In the genomic region with DNA sequence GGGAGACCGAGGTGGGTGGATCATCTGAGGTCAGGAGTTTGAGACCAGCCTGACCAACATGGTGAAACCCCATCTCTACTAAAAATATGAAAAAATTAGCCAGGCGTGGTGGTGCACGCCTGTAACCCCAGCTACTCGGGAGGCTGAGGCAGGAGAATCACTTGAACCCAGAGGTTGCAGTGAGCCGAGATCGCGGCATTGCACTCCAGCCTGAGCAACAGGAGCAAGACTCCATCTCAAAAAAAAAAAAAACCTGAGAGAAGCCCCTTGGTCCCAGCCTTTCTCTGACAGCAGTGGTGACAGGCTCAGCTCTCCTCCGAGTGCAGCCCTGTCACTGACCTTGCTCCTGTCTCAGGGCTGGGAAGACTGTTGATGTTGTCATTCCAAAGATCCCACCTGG, we compare ENCODE assay signal across 8 cellular contexts. TPM values are rescaled to one million over a fixed set of nuclear protein-coding genes. Genes with fewer than 3 reads are reported as not detected.
DNase-seq lines count a peak whose midpoint lies in the region; ATAC-seq, FAIRE-seq and TF ChIP-seq lines count a peak whose summit lies in the region.
"Not testable (repeated sequence)": the region's sequence is repeated elsewhere in the genome, so short reads cannot be mapped to it uniquely, and the experiment has no call there.

No MANE protein-coding gene starts in this region.

- not testable (repeated sequence) for TF ChIP-seq CTCF in Caco-2 (IDR thresholded peaks at IDR 0.05; ENCODE audit: insufficient read depth in 1 of 2, low read depth in 1 of 2, low read length in 1 of 2, severe bottlenecking in 1 of 2, unreplicated experiment in 1 of 2); PC-9 (conservative IDR thresholded peaks at IDR 0.05); kidney (IDR thresholded peaks at IDR 0.05; ENCODE audit: borderline replicate concordance, extremely low read depth, insufficient read depth); type B pancreatic cell (conservative IDR thresholded peaks at IDR 0.05)

- CTCF ChIA-PET in Caco-2 (lab: Charles Lee) = interaction anchor here (1.0 to 1.2 kb wide), 2 partner anchors 9 to 217 kb away, joined by 3 read pairs; no protein-coding TSS in a partner anchor
- CTCF ChIA-PET in PC-9 (lab: Charles Lee) = interaction anchor here (0.6 kb wide), 1 partner anchor 644 kb away, joined by 3 read pairs; no protein-coding TSS in a partner anchor
- CTCF ChIA-PET in naive thymus-derived CD4-positive, alpha-beta T cell (lab: Charles Lee) = not testable (repeated sequence)

- H3K27ac ChIP-seq in PC-9 = peak overlapping the region; percentile 92
- not testable (repeated sequence) for H3K27ac ChIP-seq in kidney (ENCODE audit: low read depth in 2 of 2, low read length in 2 of 2)
- H3K27ac ChIP-seq in naive thymus-derived CD4-positive, alpha-beta T cell (ENCODE audit: low read depth, low read length) = peak overlapping the region; percentile 56

- ATAC-seq in GM19455 (IDR thresholded peaks at IDR 0.05; ENCODE audit: unreplicated experiment) = peak; percentile 6
- ATAC-seq in HG03280 (IDR thresholded peaks at IDR 0.05; ENCODE audit: unreplicated experiment) = peak; percentile 15
- not testable (repeated sequence) for ATAC-seq in activated T-helper 17 cell treated with anti-CD3 and anti-CD28 coated beads, Interleukin-2, amount 50 U/mL, for 72 hours (replicated peaks); naive thymus-derived CD4-positive, alpha-beta T cell

- H3K4me1 ChIP-seq in Caco-2 = peaks cover 42% of the 10 kb centered on the region
- H3K4me1 ChIP-seq in PC-9 (replicated peaks; ENCODE audit: insufficient read depth) = peaks cover 46% of the 10 kb centered on the region
- not testable (repeated sequence) for H3K4me1 ChIP-seq in kidney (ENCODE audit: control insufficient read depth in 1 of 2, insufficient read depth in 1 of 2, low read depth in 1 of 2, low read length in 2 of 2)
- peaks cover 16 to 48% of the 10 kb centered on the region in 2 donors for H3K4me1 ChIP-seq in naive thymus-derived CD4-positive, alpha-beta T cell (ENCODE audit: control insufficient read depth in 2 of 2, insufficient read depth in 2 of 2, low read length in 2 of 2)

- peaks cover 35% of the 10 kb centered on the region for H3F3A ChIP-seq in PC-9 (ENCODE audit: insufficient read depth, low read depth)

- not testable (repeated sequence) for H4K20me1 ChIP-seq in PC-9 (ENCODE audit: insufficient read depth)

- peaks cover 28% of the 10 kb centered on the region for H3K36me3 Mint-ChIP-seq in Caco-2 (ENCODE audit: insufficient read depth, unreplicated experiment)
- peaks cover 81% of the 10 kb centered on the region for H3K36me3 Mint-ChIP-seq in activated T-helper 17 cell treated with anti-CD3 and anti-CD28 coated beads, Interleukin-2, amount 50 U/mL, for 72 hours (ENCODE audit: low read depth)
- H3K36me3 Mint-ChIP-seq in naive thymus-derived CD4-positive, alpha-beta T cell = peaks cover 0 to 49% (median 12%) of the 10 kb centered on the region in 5 donors
- H3K36me3 Mint-ChIP-seq in type B pancreatic cell = peaks cover 10% of the 10 kb centered on the region

- not testable (repeated sequence) for H3K9ac ChIP-seq in kidney (ENCODE audit: low read length in 2 of 2)

- H3K36me3 ChIP-seq in Caco-2 (ENCODE audit: control insufficient read depth, insufficient read depth, low read length); PC-9 (ENCODE audit: low read depth); kidney (ENCODE audit: control insufficient read depth in 1 of 2, insufficient read depth in 2 of 2, low read length in 2 of 2): not testable (repeated sequence)
- peaks cover 0 to 21% (median 0%) of the 10 kb centered on the region in 3 experiments for H3K36me3 ChIP-seq in naive thymus-derived CD4-positive, alpha-beta T cell (ENCODE audit: control insufficient read depth in 2 of 3, insufficient read depth in 3 of 3, low read length in 3 of 3)

- POLR2A ChIA-PET in Caco-2 (lab: Charles Lee) = interaction anchor here (0.8 kb wide), 1 partner anchor 9 kb away, joined by 3 read pairs; no protein-coding TSS in a partner anchor
- POLR2A ChIA-PET in PC-9 (lab: Charles Lee; ENCODE audit: unreplicated experiment) = interaction anchor here (0.8 kb wide), 1 partner anchor 995 kb away, joined by 4 read pairs; no protein-coding TSS in a partner anchor
- POLR2A ChIA-PET in naive thymus-derived CD4-positive, alpha-beta T cell (lab: Charles Lee) = interaction anchor here (0.7 to 1.7 kb wide), 3 partner anchors 11 to 15 kb away, joined by 3 to 6 read pairs (median 5); no protein-coding TSS in a partner anchor

- FAIRE-seq in kidney (lab: Jason Lieb, UNC) = not testable (repeated sequence)

- not testable (repeated sequence) for H3K9me3 Mint-ChIP-seq in Caco-2 (ENCODE audit: unreplicated experiment); activated T-helper 17 cell treated with anti-CD3 and anti-CD28 coated beads, Interleukin-2, amount 50 U/mL, for 72 hours; naive thymus-derived CD4-positive, alpha-beta T cell; type B pancreatic cell

- not testable (repeated sequence) for H3K27me3 ChIP-seq in Caco-2 (replicated peaks; ENCODE audit: control insufficient read depth, insufficient read depth, low read length); PC-9 (ENCODE audit: insufficient read depth, low read depth); naive thymus-derived CD4-positive, alpha-beta T cell (ENCODE audit: control insufficient read depth in 2 of 2, insufficient read depth in 2 of 2, low read length in 2 of 2)

- intact Hi-C loops in Caco-2 (cut with micrococcal nuclease; ENCODE audit: unreplicated experiment) = loop anchor here (1.0 to 5.0 kb wide), 4 partner anchors 10 to 115 kb away; partner anchors contain the start of genes CAMKK2 and P2RX4
- intact Hi-C loops in PC-9 (cut with micrococcal nuclease; ENCODE audit: unreplicated experiment) = loop anchor here (1.0 to 10.0 kb wide), 5 partner anchors 16 to 568 kb away; partner anchors contain the start of genes P2RX4 and RHOF
- intact Hi-C loops in kidney (cut with DNase I); naive thymus-derived CD4-positive, alpha-beta T cell (cut with micrococcal nuclease): not testable (repeated sequence)

- not testable (repeated sequence) for H3K9me2 ChIP-seq in PC-9 (ENCODE audit: insufficient read depth)

- peaks cover 15% of the 10 kb centered on the region for H3K4me1 Mint-ChIP-seq in Caco-2 (ENCODE audit: low read depth, unreplicated experiment)
- H3K4me1 Mint-ChIP-seq in activated T-helper 17 cell treated with anti-CD3 and anti-CD28 coated beads, Interleukin-2, amount 50 U/mL, for 72 hours = peaks cover 18% of the 10 kb centered on the region
- peaks cover 24 to 68% (median 56%) of the 10 kb centered on the region in 7 donors for H3K4me1 Mint-ChIP-seq in naive thymus-derived CD4-positive, alpha-beta T cell
- H3K4me1 Mint-ChIP-seq in type B pancreatic cell (ENCODE audit: unreplicated experiment) = not testable (repeated sequence)

- H3K27me3 Mint-ChIP-seq in Caco-2 (ENCODE audit: insufficient read depth, unreplicated experiment); activated T-helper 17 cell treated with anti-CD3 and anti-CD28 coated beads, Interleukin-2, amount 50 U/mL, for 72 hours; naive thymus-derived CD4-positive, alpha-beta T cell; type B pancreatic cell: not testable (repeated sequence)

- 0 out of 2 replicates have a peak overlapping the region, but pooled peaks have one; percentile 57 for H2AFZ ChIP-seq in PC-9

- DNase-seq in Caco-2; PC-9; naive thymus-derived CD4-positive, alpha-beta T cell; type B pancreatic cell (ENCODE audit: extremely low spot score, unreplicated experiment): not testable (repeated sequence)
- DNase-seq in kidney = peak; percentile 30

- H3K4me3 ChIP-seq in Caco-2 (ENCODE audit: low read depth, low read length); PC-9; kidney (ENCODE audit: low read length in 2 of 2); naive thymus-derived CD4-positive, alpha-beta T cell (ENCODE audit: low read length): not testable (repeated sequence)

- not testable (repeated sequence) for H3K79me2 ChIP-seq in PC-9 (ENCODE audit: low read depth)

- TSS peak; percentile 91 for BruUV-seq in Caco-2 (replicated peaks; lab: Mats Ljungman, UMichigan)
- not testable (repeated sequence) for BruUV-seq in PC-9 (replicated peaks; lab: Mats Ljungman, UMichigan)

- not testable (repeated sequence) for H3K9me3 ChIP-seq in Caco-2; PC-9 (ENCODE audit: insufficient read depth, low read depth); kidney (ENCODE audit: control insufficient read depth in 1 of 2, low read length in 2 of 2); naive thymus-derived CD4-positive, alpha-beta T cell (ENCODE audit: control insufficient read depth in 2 of 3, low read length in 3 of 3)

- H3K27ac Mint-ChIP-seq in Caco-2 (ENCODE audit: unreplicated experiment) (peak overlapping the region; percentile 89), type B pancreatic cell (peak overlapping the region; percentile 96)
- peak overlapping the region; percentile 61 for H3K27ac Mint-ChIP-seq in activated T-helper 17 cell treated with anti-CD3 and anti-CD28 coated beads, Interleukin-2, amount 50 U/mL, for 72 hours
- peak overlapping the region; percentile 55 to 92 (median 84) for H3K27ac Mint-ChIP-seq in naive thymus-derived CD4-positive, alpha-beta T cell

- H3K4me3 Mint-ChIP-seq in Caco-2 (ENCODE audit: unreplicated experiment) (peak overlapping the region; percentile 50), type B pancreatic cell (peak overlapping the region; percentile 73)
- H3K4me3 Mint-ChIP-seq in activated T-helper 17 cell treated with anti-CD3 and anti-CD28 coated beads, Interleukin-2, amount 50 U/mL, for 72 hours = not testable (repeated sequence)
- H3K4me3 Mint-ChIP-seq in naive thymus-derived CD4-positive, alpha-beta T cell = peak overlapping the region in 6 of 10 donors; percentile 3 to 67 (median 24)

- H3K4me2 ChIP-seq in PC-9 = peak overlapping the region; percentile 64

RNA-seq across cellular contexts. Expression of gene P2RX4, which starts 16.9 kb away (rescaled TPM):
- 40.4 and 44.7 TPM in 2 replicates for total RNA-seq in Caco-2 (2022)
- 21.0 and 28.1 TPM in 2 replicates for total RNA-seq in PC-9 (2021)
- total RNA-seq in activated T-helper 17 cell treated with anti-CD3 and anti-CD28 coated beads, Interleukin-2, amount 50 U/mL, for 72 hours = 10 to 100 TPM; 31.6 to 45.3 TPM
- 36.2 TPM for total RNA-seq in kidney
- polyA plus RNA-seq in kidney (ENCODE audit: insufficient read depth, low read depth, low replicate concordance) = 28.8 TPM
- total RNA-seq in naive thymus-derived CD4-positive, alpha-beta T cell = 10 to 100 TPM; 34.1 to 56.9 (median 40.5) TPM
- 10 to 100 TPM; 42.0 to 42.9 TPM for polyA plus RNA-seq in naive thymus-derived CD4-positive, alpha-beta T cell
- 17.0 and 27.9 TPM in 2 replicates for total RNA-seq in type B pancreatic cell (ENCODE audit: low replicate concordance)
